In the genomic region with DNA sequence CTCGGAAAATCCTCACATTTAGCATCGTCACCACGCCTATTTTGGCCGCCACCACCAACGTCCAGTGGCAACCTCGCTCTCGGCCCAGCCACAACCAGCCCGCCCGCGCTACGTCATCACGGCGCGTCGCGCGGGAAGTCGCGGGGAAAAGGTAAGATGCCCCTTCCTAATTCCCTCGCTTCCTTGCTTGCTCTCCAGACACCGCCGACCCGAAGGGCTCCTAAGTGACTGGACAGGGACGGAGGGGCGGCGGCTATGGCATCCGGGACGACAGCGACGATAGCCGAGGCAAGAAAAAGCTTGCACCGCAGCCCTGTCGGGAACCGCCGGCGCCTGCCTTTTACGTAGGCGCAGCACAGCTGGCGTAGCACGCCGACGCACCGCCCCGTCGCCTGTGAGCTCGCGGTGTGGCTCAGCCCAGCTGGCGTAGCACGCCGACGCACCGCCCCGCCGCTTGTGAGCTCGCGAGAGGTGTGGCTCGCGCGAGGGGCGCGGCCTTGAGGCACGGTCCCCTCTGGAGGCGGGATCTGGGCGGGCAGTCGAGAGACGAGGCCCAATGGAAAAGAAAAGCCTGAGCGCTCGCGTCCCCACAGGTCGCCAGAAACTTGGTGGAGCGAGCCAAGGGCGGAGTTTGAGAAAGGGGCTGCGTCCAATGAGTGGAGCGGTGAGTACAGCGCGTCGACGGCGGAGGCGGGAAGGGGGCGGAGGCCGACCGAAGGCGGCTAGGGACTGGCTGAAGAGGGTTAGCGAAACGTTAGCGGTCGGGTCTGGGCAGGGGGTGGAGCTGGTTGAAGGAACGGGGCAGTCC, we compare ENCODE assay signal across 8 cellular contexts. TPM values are rescaled to one million over a fixed set of nuclear protein-coding genes. Genes with fewer than 3 reads are reported as not detected.
DNase-seq lines count a peak whose midpoint lies in the region; ATAC-seq and TF ChIP-seq lines count a peak whose summit lies in the region.

A gene (plus strand): TSS at position 787 of the 808 bp plus-strand sequence. CDS start 626 bp downstream, outside the sequence.

- no peak for TF ChIP-seq CTCF in PC-9 (conservative IDR thresholded peaks at IDR 0.05)
- no peak for TF ChIP-seq CTCF in epithelial cell of proximal tubule (conservative IDR thresholded peaks at IDR 0.05; ENCODE audit: low read depth, low read length)

- H3K27ac ChIP-seq in PC-9 (peak within 1 kb of the TSS; percentile 87), mucosa of rectum (ENCODE audit: low read depth in 2 of 2, low read length in 2 of 2) (peak within 1 kb of the TSS; percentile 97 to 99)

- H2AFZ ChIP-seq in PC-9: peak within 1 kb of the TSS; percentile 75

- H3K4me1 ChIP-seq in PC-9 (replicated peaks; ENCODE audit: insufficient read depth): no peaks in the 10 kb centered on the region
- peaks cover 4 to 5% of the 10 kb centered on the region in 2 donors for H3K4me1 ChIP-seq in mucosa of rectum (ENCODE audit: control insufficient read depth in 2 of 2, insufficient read depth in 2 of 2, low read length in 2 of 2)

- H3K9ac ChIP-seq in mucosa of rectum (ENCODE audit: low read depth in 1 of 2, low read length in 2 of 2): peak within 1 kb of the TSS; percentile 78 to 93

- CTCF ChIA-PET in PC-9 (lab: Charles Lee): no interaction called here

- H3K4me2 ChIP-seq in PC-9: peak within 1 kb of the TSS; percentile 74

- H3K27ac Mint-ChIP-seq in activated T-cell treated with anti-CD3 and anti-CD28 coated beads, Interleukin-2, amount 50 U/mL, for 24 hours: peak within 1 kb of the TSS; percentile 97

- ATAC-seq in GM21619 (IDR thresholded peaks at IDR 0.05; ENCODE audit: unreplicated experiment): peak; percentile 85

- peaks cover 23% of the 10 kb centered on the region for H3K36me3 Mint-ChIP-seq in activated T-cell treated with anti-CD3 and anti-CD28 coated beads, Interleukin-2, amount 50 U/mL, for 24 hours (ENCODE audit: low read depth)

- H3F3A ChIP-seq in PC-9 (ENCODE audit: insufficient read depth, low read depth): no peaks in the 10 kb centered on the region

- H3K27me3 ChIP-seq in PC-9 (ENCODE audit: insufficient read depth, low read depth): no peaks in the 10 kb centered on the region
- no peaks in the 10 kb centered on the region for H3K27me3 ChIP-seq in mucosa of rectum (ENCODE audit: control insufficient read depth in 2 of 2, insufficient read depth in 2 of 2, low read length in 2 of 2)

- H3K4me1 Mint-ChIP-seq in activated T-cell treated with anti-CD3 and anti-CD28 coated beads, Interleukin-2, amount 50 U/mL, for 24 hours (ENCODE audit: low read depth): peaks cover 20% of the 10 kb centered on the region

- intact Hi-C loops in PC-9 (cut with micrococcal nuclease; ENCODE audit: unreplicated experiment): loop anchor here (1.0 to 5.0 kb wide), 2 partner anchors 40 to 96 kb away; a partner anchor contains a TSS

- POLR2A ChIA-PET in PC-9 (lab: Charles Lee; ENCODE audit: unreplicated experiment): interaction anchor here (0.5 to 0.9 kb wide), 5 partner anchors 96 to 913 kb away, joined by 3 to 14 read pairs (median 5); a partner anchor contains a TSS

- no peaks in the 10 kb centered on the region for H4K20me1 ChIP-seq in PC-9 (ENCODE audit: insufficient read depth)

- peak within 1 kb of the TSS; percentile 82 for H3K4me3 ChIP-seq in Jurkat, Clone E6-1 (ENCODE audit: low read length)
- H3K4me3 ChIP-seq in PC-9 (peak within 1 kb of the TSS; percentile 58; the same call in 1 of the 2 replicates), epithelial cell of proximal tubule (ENCODE audit: low read depth, low read length) (peak within 1 kb of the TSS; percentile 76), mucosa of rectum (ENCODE audit: low read length in 2 of 2) (peak within 1 kb of the TSS; percentile 82 to 85)

- no peaks in the 10 kb centered on the region for H3K79me2 ChIP-seq in PC-9 (ENCODE audit: low read depth)

- H3K27me3 Mint-ChIP-seq in activated T-cell treated with anti-CD3 and anti-CD28 coated beads, Interleukin-2, amount 50 U/mL, for 24 hours: peaks cover 24% of the 10 kb centered on the region

- peak within 1 kb of the TSS; percentile 87 for H3K4me3 Mint-ChIP-seq in activated T-cell treated with anti-CD3 and anti-CD28 coated beads, Interleukin-2, amount 50 U/mL, for 24 hours

- no peaks in the 10 kb centered on the region for H3K9me3 ChIP-seq in PC-9 (ENCODE audit: insufficient read depth, low read depth)
- H3K9me3 ChIP-seq in mucosa of rectum (ENCODE audit: control insufficient read depth in 2 of 2, low read length in 2 of 2): no peaks in the 10 kb centered on the region

- no peaks in the 10 kb centered on the region for H3K9me2 ChIP-seq in PC-9 (ENCODE audit: insufficient read depth)

- no TSS peak for BruUV-seq in PC-9 (replicated peaks; lab: Mats Ljungman, UMichigan)

- H3K36me3 ChIP-seq in PC-9 (ENCODE audit: low read depth) (no peaks in the 10 kb centered on the region), mucosa of rectum (ENCODE audit: control insufficient read depth in 2 of 2, insufficient read depth in 2 of 2, low read length in 2 of 2) (peaks cover 0 to 7% of the 10 kb centered on the region in 2 donors)

- peak; percentile 97 for DNase-seq in DMS153 (lab: John Stamatoyannopoulos, UW)
- DNase-seq in Jurkat, Clone E6-1 (ENCODE audit: low read depth, low spot score): peak; percentile 97
- DNase-seq in PC-9: peak; percentile 88 to 90
- DNase-seq in activated T-cell treated with anti-CD3 and anti-CD28 coated beads, Interleukin-2, amount 50 U/mL, for 24 hours: peak; percentile 92
- DNase-seq in epithelial cell of proximal tubule (ENCODE audit: low read depth): peak; percentile 81
- DNase-seq in stimulated activated CD8-positive, alpha-beta memory T cell treated with anti-CD3 and anti-CD28 coated beads, Interleukin-4, amount 100 ng/mL, for 48 hours: peak; percentile 92

- no peaks in the 10 kb centered on the region for H3K9me3 Mint-ChIP-seq in activated T-cell treated with anti-CD3 and anti-CD28 coated beads, Interleukin-2, amount 50 U/mL, for 24 hours

RNA-seq across cellular contexts. Expression of the gene that starts here (rescaled TPM):
- 140 TPM for polyA plus RNA-seq in Jurkat, Clone E6-1 (2012; ENCODE audit: insufficient read depth, insufficient read length)
- total RNA-seq in PC-9 (2021) (44.2 and 48.5 TPM in 2 replicates), epithelial cell of proximal tubule (30.8 and 46.2 TPM in 2 replicates)

Comparison
In these comparisons a context has a peak if more than half of its experiments do, and no peak if none do; other contexts are left out.
1. Peak in every context shown above with its lines: DNase-seq, ATAC-seq, H3K4me3 ChIP-seq and H3K27ac ChIP-seq.